35 cellular contexts compared by ENCODE assay signal in the genomic region with DNA sequence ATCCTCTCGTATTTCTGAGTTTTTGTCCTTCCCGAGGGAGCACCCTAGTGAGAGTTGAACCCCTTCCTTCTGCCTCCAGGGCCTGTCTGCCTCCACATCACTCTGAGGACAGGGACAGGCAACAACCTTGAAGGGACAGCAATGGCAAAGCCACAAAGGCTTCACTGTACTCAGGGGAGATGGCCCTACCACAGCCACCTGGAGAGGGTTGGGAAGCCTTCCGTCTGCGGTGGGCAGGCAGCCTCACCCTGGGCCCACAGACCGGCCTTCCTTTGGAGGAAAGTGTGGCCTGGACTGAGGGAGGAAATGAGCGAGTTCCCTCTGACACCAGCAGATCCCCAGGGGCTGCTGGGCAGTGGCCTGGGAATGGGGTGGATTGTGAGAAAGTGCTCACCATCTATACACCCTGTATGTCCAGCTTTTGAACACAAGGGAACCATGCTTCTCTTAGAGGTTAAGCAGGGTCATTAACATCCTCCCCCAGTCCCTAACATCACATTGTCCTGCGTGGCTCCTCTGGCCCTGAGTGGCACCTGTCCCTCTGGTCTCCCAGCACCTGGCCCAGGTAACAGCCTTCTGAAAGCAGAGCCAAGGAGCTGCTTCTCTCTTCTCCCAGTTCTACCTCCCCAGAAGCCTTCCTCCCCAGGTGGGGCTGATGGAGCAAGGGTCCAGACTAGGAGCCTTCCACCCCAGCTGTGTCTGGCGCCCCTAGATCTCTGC.
"Had no signal": no experiment of that assay in that cellular context is flagged by ENCODE, and none has a peak within 500 bp of the region (broad histone marks: within the 10 kb centered on the region; RNA-seq: fewer than 3 reads in every experiment).

No MANE protein-coding gene starts in this region.

- DNase-seq: activated B cell treated with CpG ODN at 0.5 μM for 24 hours; activated CD4-positive, alpha-beta memory T cell treated with anti-CD3 and anti-CD28 coated beads for 36 hours; activated CD4-positive, alpha-beta T cell treated with anti-CD3 and anti-CD28 coated beads for 4 hours; activated CD4-positive, alpha-beta T cell treated with anti-CD3 and anti-CD28 coated beads, Interleukin-2, amount 50 U/mL, for 1 hour; activated CD4-positive, CD25-positive, alpha-beta regulatory T cell treated with anti-CD3 and anti-CD28 coated beads, Interleukin-2, amount 50 U/mL, for 72 hours; activated CD8-positive, alpha-beta memory T cell treated with anti-CD3 and anti-CD28 coated beads, Interleukin-2, amount 50 U/mL, for 4 hours; activated effector memory CD4-positive, alpha-beta T cell treated with Interleukin-2 at 50 U/mL for 16 hours; activated naive CD4-positive, alpha-beta T cell treated with anti-CD3 and anti-CD28 coated beads, Interleukin-2, amount 10 ng/mL, durations not matched to agents 7 days and 5 days; activated naive CD8-positive, alpha-beta T cell treated with anti-CD3 and anti-CD28 coated beads, Interleukin-2, amount 50 U/mL, for 24 hours; activated T-cell treated with anti-CD3 and anti-CD28 coated beads for 4 hours; activated T-cell treated with anti-CD3 and anti-CD28 coated beads, Interleukin-2, amount 50 U/mL, for 4 hours; anterior cingulate cortex; central memory CD4-positive, alpha-beta T cell; MM.1S; NCI-H1092 treated with DMSO at 0.1 percent for 48 hours; NCI-H1417 treated with DMSO at 0.1 percent for 48 hours; NCI-H187 treated with DMSO at 0.1 percent for 48 hours; NCI-H2081 treated with DMSO at 0.1 percent for 48 hours; NCI-H226; NCI-H446 treated with DMSO at 0.1 percent for 48 hours; NCI-H524; PC-3; Peyer's patch; RPMI8226; SIG-M5; T-cell; T-helper 2 cell; T-helper 9 cell had no signal

- H3K4me2 ChIP-seq: KMS-11 had no signal

- H3K27me3 ChIP-seq: Peyer's patch had no signal

- H3K9ac ChIP-seq: KMS-11 had no signal

- H3K9me3 Mint-ChIP-seq: activated B cell treated with CpG ODN at 0.5 μM for 24 hours; activated CD4-positive, alpha-beta memory T cell treated with anti-CD3 and anti-CD28 coated beads for 36 hours; activated naive CD4-positive, alpha-beta T cell treated with anti-CD3 and anti-CD28 coated beads, Interleukin-2, amount 10 ng/mL, durations not matched to agents 7 days and 5 days; activated naive CD8-positive, alpha-beta T cell treated with anti-CD3 and anti-CD28 coated beads, Interleukin-2, amount 50 U/mL, for 24 hours; activated T-cell treated with anti-CD3 and anti-CD28 coated beads, Interleukin-2, amount 50 U/mL, for 4 hours; activated T-helper 1 cell treated with anti-CD3 and anti-CD28 coated beads, Interleukin-12 subunit alpha, Interleukin-12 subunit beta, Interleukin-2, Interleukin-4 antibody, amounts not matched to agents 30 ng/mL and 10 ng/mL and 1 ng/mL, durations not matched to agents 14 hours and 24 hours and 36 hours; brain; T-cell had no signal

- H3K27ac Mint-ChIP-seq: activated B cell treated with CpG ODN at 0.5 μM for 24 hours; activated CD4-positive, alpha-beta memory T cell treated with anti-CD3 and anti-CD28 coated beads for 36 hours; activated naive CD4-positive, alpha-beta T cell treated with anti-CD3 and anti-CD28 coated beads, Interleukin-2, amount 10 ng/mL, durations not matched to agents 7 days and 5 days; activated naive CD8-positive, alpha-beta T cell; activated naive CD8-positive, alpha-beta T cell treated with anti-CD3 and anti-CD28 coated beads, Interleukin-2, amount 50 U/mL, for 24 hours; activated T-helper 1 cell treated with anti-CD3 and anti-CD28 coated beads, Interleukin-12 subunit alpha, Interleukin-12 subunit beta, Interleukin-2, Interleukin-4 antibody, amounts not matched to agents 30 ng/mL and 10 ng/mL and 1 ng/mL, durations not matched to agents 14 hours and 24 hours and 36 hours had no signal

- H3K36me3 Mint-ChIP-seq: activated naive CD8-positive, alpha-beta T cell had no signal

- H3K27me3 Mint-ChIP-seq: activated B cell treated with CpG ODN at 0.5 μM for 24 hours; activated CD4-positive, alpha-beta memory T cell treated with anti-CD3 and anti-CD28 coated beads for 36 hours; activated naive CD4-positive, alpha-beta T cell treated with anti-CD3 and anti-CD28 coated beads, Interleukin-2, amount 10 ng/mL, durations not matched to agents 7 days and 5 days; activated naive CD8-positive, alpha-beta T cell; activated naive CD8-positive, alpha-beta T cell treated with anti-CD3 and anti-CD28 coated beads, Interleukin-2, amount 50 U/mL, for 24 hours; brain; T-cell had no signal

- H3K4me3 Mint-ChIP-seq: activated B cell treated with CpG ODN at 0.5 μM for 24 hours; activated CD4-positive, alpha-beta memory T cell treated with anti-CD3 and anti-CD28 coated beads for 36 hours; activated naive CD4-positive, alpha-beta T cell treated with anti-CD3 and anti-CD28 coated beads, Interleukin-2, amount 10 ng/mL, durations not matched to agents 7 days and 5 days; activated naive CD8-positive, alpha-beta T cell; activated naive CD8-positive, alpha-beta T cell treated with anti-CD3 and anti-CD28 coated beads, Interleukin-2, amount 50 U/mL, for 24 hours; activated T-cell treated with anti-CD3 and anti-CD28 coated beads, Interleukin-2, amount 50 U/mL, for 4 hours; activated T-helper 1 cell treated with anti-CD3 and anti-CD28 coated beads, Interleukin-12 subunit alpha, Interleukin-12 subunit beta, Interleukin-2, Interleukin-4 antibody, amounts not matched to agents 30 ng/mL and 10 ng/mL and 1 ng/mL, durations not matched to agents 14 hours and 24 hours and 36 hours; brain; T-cell had no signal

- ATAC-seq: activated naive CD8-positive, alpha-beta T cell treated with anti-CD3 and anti-CD28 coated beads, Interleukin-2, amount 50 U/mL, for 24 hours; activated T-cell treated with anti-CD3 and anti-CD28 coated beads, Interleukin-2, amount 50 U/mL, for 4 hours; PC-3; Right ventricle myocardium inferior; SK-N-SH treated with all-trans-retinoic acid at 6 μM for 48 hours; T-cell had no signal

- H3K4me3 ChIP-seq: Peyer's patch had no signal

- H3K9me3 ChIP-seq: Peyer's patch had no signal

- H3K27ac ChIP-seq: KMS-11, Peyer's patch, VCaP had no signal
